8 cellular contexts compared by ENCODE assay signal in the genomic region with DNA sequence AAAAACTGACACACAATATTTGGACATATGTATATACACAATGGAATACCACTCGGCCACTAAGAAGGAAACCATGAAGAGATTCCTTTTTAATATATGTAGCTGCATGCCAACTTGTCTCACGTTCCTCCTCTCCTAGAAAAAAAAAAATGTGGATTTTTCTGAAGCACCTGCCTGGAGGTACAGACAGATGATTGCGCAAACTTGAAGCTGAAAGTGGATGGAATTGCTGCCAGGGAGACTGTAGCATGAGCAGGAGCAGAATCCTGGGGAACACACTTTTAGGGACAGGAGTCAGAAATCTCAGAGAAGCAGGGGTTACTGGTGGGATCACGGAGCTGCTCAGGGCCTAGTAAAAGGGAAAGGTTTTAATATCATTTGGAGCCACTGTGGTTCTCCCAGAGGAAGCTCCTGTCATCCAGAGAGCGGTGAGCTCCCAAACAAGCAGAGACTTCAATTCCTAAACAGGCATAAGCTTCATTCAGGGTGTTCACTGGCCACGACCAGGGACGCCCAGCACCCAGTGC. TPM values are rescaled to one million over a fixed set of nuclear protein-coding genes. Genes with fewer than 3 reads are reported as not detected.
A peak's percentile ranks its signal among the peaks of the same experiment; 100 is the strongest.
DNase-seq lines count a peak whose midpoint lies in the region; ATAC-seq and TF ChIP-seq lines count a peak whose summit lies in the region.

No MANE protein-coding gene starts in this region.

- peak overlapping the region; percentile 63 for H3K4me3 ChIP-seq in MG63
- peak overlapping the region; percentile 83 for H3K4me3 ChIP-seq in colonic mucosa

- peaks cover 6% of the 10 kb centered on the region for H3K4me1 Mint-ChIP-seq in nephron progenitor cell

- H3K27ac ChIP-seq in C4-2B (peak overlapping the region; percentile 96), colonic mucosa (peak overlapping the region; percentile 95)

- peak overlapping the region; percentile 82 for H3K4me3 Mint-ChIP-seq in nephron progenitor cell

- peaks cover 84% of the 10 kb centered on the region for H3K27me3 Mint-ChIP-seq in nephron progenitor cell (ENCODE audit: low read depth, poor library complexity)

- H3K36me3 ChIP-seq in MG63 (peaks cover 11% of the 10 kb centered on the region), colonic mucosa (no peaks in the 10 kb centered on the region)

- H3K36me3 Mint-ChIP-seq in nephron progenitor cell (ENCODE audit: low read depth): no peaks in the 10 kb centered on the region

- H3K27ac Mint-ChIP-seq in nephron progenitor cell: no peak overlapping the region

- H3K27me3 ChIP-seq in MG63 (no peaks in the 10 kb centered on the region), colonic mucosa (no peaks in the 10 kb centered on the region)

- ATAC-seq in HG03097 (IDR thresholded peaks at IDR 0.05; ENCODE audit: low FRiP score, unreplicated experiment): no peak

- H3K9me3 ChIP-seq in MG63 (no peaks in the 10 kb centered on the region), colonic mucosa (no peaks in the 10 kb centered on the region)

- intact Hi-C loops in colonic mucosa (cut with DNase I): loop anchor here (5.0 kb wide), 1 partner anchor 186 kb away; a partner anchor contains a TSS
- intact Hi-C loops in posterior cingulate gyrus (cut with DNase I): loop anchor here (10.0 kb wide), 1 partner anchor 1342 kb away; no protein-coding TSS in a partner anchor

- no peaks in the 10 kb centered on the region for H3K9me3 Mint-ChIP-seq in nephron progenitor cell

- TF ChIP-seq CTCF in C4-2B (conservative IDR thresholded peaks at IDR 0.05) (no peak), colonic mucosa (IDR thresholded peaks at IDR 0.05) (no peak), nephron progenitor cell (IDR thresholded peaks at IDR 0.05) (no peak)

- H3K4me1 ChIP-seq in colonic mucosa: peaks cover 21% of the 10 kb centered on the region

- peak overlapping the region in 1 of 2 donors; percentile 83 for H3K9ac ChIP-seq in colonic mucosa (ENCODE audit: low read depth in 2 of 2, low read length in 2 of 2)

- no peak for DNase-seq in MG63
- no peak for DNase-seq in colonic mucosa
- DNase-seq in nephron progenitor cell: no peak
- DNase-seq in posterior cingulate gyrus: no peak
- no peak for DNase-seq in COLO829 (ENCODE audit: low spot score)
- no peak for DNase-seq in NK-92 (lab: John Stamatoyannopoulos, UW; ENCODE audit: unreplicated experiment)

RNA-seq across cellular contexts. Expression of a gene that starts 0.6 kb away (rescaled TPM):
- total RNA-seq in MG63 (2014; rRNA removed; shearing (Covaris generic); ENCODE audit: low replicate concordance): 57.7 and 57.8 TPM in 2 replicates
- total RNA-seq in colonic mucosa: 100 to 1,000 TPM in 1 of 2 donors, 10 to 100 TPM in 1; 79.6 to 129 TPM

RNA-seq across cellular contexts. Expression of a gene that starts 30.8 kb away (rescaled TPM):
- total RNA-seq in MG63 (2014; rRNA removed; shearing (Covaris generic); ENCODE audit: low replicate concordance): not detected in 2 replicates
- total RNA-seq in colonic mucosa: 1 to 10 TPM; 1.1 to 2.0 TPM
